Comparison of ENCODE assay signal across 16 cellular contexts in genomic region chr1:169133228-169133576, GRCh38. TPM values are rescaled to one million over a fixed set of nuclear protein-coding genes. Genes with fewer than 3 reads are reported as not detected.
DNase-seq lines count a peak whose midpoint lies in the region; ATAC-seq, FAIRE-seq and TF ChIP-seq lines count a peak whose summit lies in the region.
"Had no signal": no experiment of that assay in that cellular context is flagged by ENCODE, and none has a peak within 500 bp of the region (broad histone marks: within the 10 kb centered on the region; RNA-seq: fewer than 3 reads in every experiment).

No MANE protein-coding gene starts in this region.

- H2AFZ ChIP-seq in mesenchymal stem cell (ENCODE audit: low read depth, low read length): no peak overlapping the region
- H2AFZ ChIP-seq: GM23338 had no signal

- no peak overlapping the region for H3K14ac ChIP-seq in mesenchymal stem cell (ENCODE audit: low read length in 2 of 2)

- peak overlapping the region in 3 of 5 experiments; percentile 60 to 70 (median 61) for H3K27ac Mint-ChIP-seq in brain

- CTCF ChIA-PET in GM10248 (lab: Yijun Ruan, JAX): interaction anchor here (0.7 to 1.4 kb wide), 7 partner anchors 9 to 790 kb away, joined by 3 to 7 read pairs (median 3); no protein-coding TSS in a partner anchor

- TF ChIP-seq CTCF in brain (conservative IDR thresholded peaks at IDR 0.05): no peak
- TF ChIP-seq CTCF in gastrocnemius medialis (IDR thresholded peaks at IDR 0.05 in 4 of 5, conservative IDR thresholded peaks at IDR 0.05 in 1 of 5): no peak
- TF ChIP-seq CTCF in GM10248 (IDR thresholded peaks at IDR 0.05; ENCODE audit: control extremely low read depth, extremely low read depth, low read depth, missing control alignments): no peak
- no peak for TF ChIP-seq CTCF in transverse colon (IDR thresholded peaks at IDR 0.05)

- POLR2A ChIA-PET in GM10248 (lab: Yijun Ruan, JAX): no interaction called here

- H3K9ac ChIP-seq in mesenchymal stem cell (ENCODE audit: low read length): no peak overlapping the region
- H3K9ac ChIP-seq: BLaER1, SK-N-SH had no signal

- DNase-seq in GM12891 (ENCODE audit: insufficient read length, low spot score) (no peak), mesenchymal stem cell (peak; percentile 8), gastrocnemius medialis (no peak), GM10248 (ENCODE audit: extremely low spot score) (no peak), transverse colon (no peak), NCI-H345 treated with DMSO at 0.1 percent for 48 hours (lab: John Stamatoyannopoulos, UW; ENCODE audit: unreplicated experiment) (no peak)
- DNase-seq: CD4-positive, alpha-beta memory T cell; DMS79 treated with DMSO at 0.1 percent for 48 hours; NCI-H1105; NCI-H2081 treated with DMSO at 0.1 percent for 48 hours; SHP77 treated with DMSO at 0.1 percent for 48 hours; SK-N-SH had no signal

- H2BK12ac ChIP-seq in mesenchymal stem cell (ENCODE audit: low read length in 2 of 2): peak overlapping the region in 1 of 2 experiments; percentile 71

- no peaks in the 10 kb centered on the region for H3K9me3 Mint-ChIP-seq in brain
- H3K9me3 Mint-ChIP-seq: GM23338 had no signal

- H4K8ac ChIP-seq in mesenchymal stem cell (ENCODE audit: low read length): no peak overlapping the region

- in situ Hi-C loops in gastrocnemius medialis (cut with MboI; ENCODE audit: low sequenced_read_pairs in 4 of 4) (no loop called here), transverse colon (cut with MboI; ENCODE audit: low pct_ligation_motif_present in 1 of 4, low pct_unique_long_range_greater_than_20kb in 1 of 4, low sequenced_read_pairs in 3 of 4) (loop anchor here in 1 of 4 donors (25.0 kb wide), 1 partner anchor 521 kb away; no protein-coding TSS in a partner anchor)

- no peak overlapping the region for H3K4me3 Mint-ChIP-seq in brain
- H3K4me3 Mint-ChIP-seq: CD4-positive, alpha-beta memory T cell; GM23338 had no signal

- H3K36me3 Mint-ChIP-seq in brain: peaks cover 44% of the 10 kb centered on the region

- peaks cover 0 to 5% of the 10 kb centered on the region in 2 experiments for H3K36me3 ChIP-seq in mesenchymal stem cell (ENCODE audit: control insufficient read depth in 1 of 2, insufficient read depth in 2 of 2, low read depth in 1 of 2, low read length in 2 of 2)
- peaks cover 0 to 36% of the 10 kb centered on the region in 2 donors for H3K36me3 ChIP-seq in gastrocnemius medialis
- H3K36me3 ChIP-seq in transverse colon: peaks cover 0 to 28% (median 14%) of the 10 kb centered on the region in 4 donors

- H4K91ac ChIP-seq in mesenchymal stem cell (ENCODE audit: low read length): no peak overlapping the region

- H2BK120ac ChIP-seq in mesenchymal stem cell (ENCODE audit: low read depth, low read length): no peak overlapping the region

- H3K27ac ChIP-seq in mesenchymal stem cell (ENCODE audit: low read length, poor library complexity, severe bottlenecking) (no peak overlapping the region), gastrocnemius medialis (peak overlapping the region; percentile 7 to 65 (median 48)), transverse colon (peak overlapping the region in 1 of 4 donors; percentile 28)
- H3K27ac ChIP-seq: BLaER1 had no signal

- H2BK5ac ChIP-seq in mesenchymal stem cell (ENCODE audit: low read depth, low read length, poor library complexity, severe bottlenecking): no peak overlapping the region

- H2BK15ac ChIP-seq in mesenchymal stem cell (ENCODE audit: low read depth, poor library complexity, severe bottlenecking): no peak overlapping the region

- no peak overlapping the region for H3K23ac ChIP-seq in mesenchymal stem cell (ENCODE audit: low read length in 2 of 2)

- H3K4me2 ChIP-seq in mesenchymal stem cell (ENCODE audit: low read length, poor library complexity, severe bottlenecking): no peak overlapping the region
- H3K4me2 ChIP-seq: BLaER1, GM23338, SK-N-SH had no signal

- no peak overlapping the region for H3K18ac ChIP-seq in mesenchymal stem cell (ENCODE audit: low read depth in 1 of 2, low read length in 2 of 2)

- H3K4me1 ChIP-seq in mesenchymal stem cell (ENCODE audit: control insufficient read depth, insufficient read depth, low read depth, low read length) (peaks cover 4% of the 10 kb centered on the region), gastrocnemius medialis (peaks cover 0 to 12% of the 10 kb centered on the region in 2 donors), transverse colon (no peaks in the 10 kb centered on the region)

- H3K4me3 ChIP-seq in mesenchymal stem cell (ENCODE audit: insufficient read depth in 1 of 2, low read depth in 1 of 2, low read length in 2 of 2) (no peak overlapping the region), gastrocnemius medialis (no peak overlapping the region), transverse colon (no peak overlapping the region)
- H3K4me3 ChIP-seq: BLaER1, GM23338, K562 had no signal

- H3K9me3 ChIP-seq in mesenchymal stem cell (ENCODE audit: control insufficient read depth, low read length) (no peaks in the 10 kb centered on the region), gastrocnemius medialis (no peaks in the 10 kb centered on the region), transverse colon (no peaks in the 10 kb centered on the region)
- H3K9me3 ChIP-seq: BLaER1, SK-N-SH had no signal

- H3K27me3 ChIP-seq in mesenchymal stem cell (ENCODE audit: control insufficient read depth in 1 of 2, insufficient read depth in 1 of 2, low read length in 2 of 2) (no peaks in the 10 kb centered on the region), gastrocnemius medialis (no peaks in the 10 kb centered on the region), transverse colon (no peaks in the 10 kb centered on the region)
- H3K27me3 ChIP-seq: BLaER1 had no signal

- peak; percentile 5 for FAIRE-seq in GM12891 (lab: Jason Lieb, UNC)
- FAIRE-seq: K562 had no signal

- H2AK5ac ChIP-seq in mesenchymal stem cell (ENCODE audit: low read length, severe bottlenecking): no peak overlapping the region

- no peak for TF ChIP-seq EP300 in transverse colon (IDR thresholded peaks at IDR 0.05; ENCODE audit: low read depth)

- intact Hi-C loops in gastrocnemius medialis (cut with DNase I; ENCODE audit: low total_unique reads): no loop called here
- intact Hi-C loops in transverse colon (cut with DNase I; ENCODE audit: low total_unique reads): no loop called here

- H3K4me1 Mint-ChIP-seq in brain: peaks cover 15% of the 10 kb centered on the region

- TF ChIP-seq POLR2A in GM12891 (IDR thresholded peaks at IDR 0.05; ENCODE audit: low read depth, low read length): no peak
- TF ChIP-seq POLR2A in gastrocnemius medialis (IDR thresholded peaks at IDR 0.05): no peak
- no peak for TF ChIP-seq POLR2A in transverse colon (IDR thresholded peaks at IDR 0.05)

- peaks cover 2% of the 10 kb centered on the region for H3K79me1 ChIP-seq in mesenchymal stem cell (replicated peaks; ENCODE audit: low read length, poor library complexity, severe bottlenecking)

- no peak overlapping the region for H3K4ac ChIP-seq in mesenchymal stem cell (ENCODE audit: low read depth in 1 of 2, low read length in 2 of 2)

- no peak for ATAC-seq in gastrocnemius medialis
- ATAC-seq: K562 had no signal

- WGBS in mesenchymal stem cell: 97% methylated on average over 5 of the region's 5 CpGs
- WGBS in transverse colon (ENCODE audit: low coverage in 1 of 2), 2 donors: 71 to 72% methylated on average over 3 to 5 of the region's 5 CpGs

- no peaks in the 10 kb centered on the region for H3K27me3 Mint-ChIP-seq in brain
- H3K27me3 Mint-ChIP-seq: CD4-positive, alpha-beta memory T cell had no signal

TF ChIP-seq in GM12891, 5 proteins besides CTCF, POLR2A, EP300 and RAD21:
- TF ChIP-seq PAX5 (IDR thresholded peaks at IDR 0.05; ENCODE audit: insufficient read depth, low read length, severe bottlenecking) (no peak), POU2F2 (IDR thresholded peaks at IDR 0.05; ENCODE audit: low read depth, low read length) (no peak), TAF1 (IDR thresholded peaks at IDR 0.05; ENCODE audit: low read depth, low read length) (no peak), SPI1 (IDR thresholded peaks at IDR 0.05; ENCODE audit: low read depth, low read length) (no peak), POLR2AphosphoS5 (IDR thresholded peaks at IDR 0.05; ENCODE audit: low read depth, low read length) (no peak)

RNA-seq across cellular contexts. Expression of gene ATP1B1, which starts 26.7 kb away (rescaled TPM):
- 14.9 TPM for polyA plus RNA-seq in GM12891 (2012; ENCODE audit: low read depth, missing spikeins)
- 114 TPM for polyA plus RNA-seq in brain (ENCODE audit: insufficient read depth, low read depth, low replicate concordance)
- polyA plus RNA-seq in mesenchymal stem cell (2013, experiment 1 of 2): 59.9 TPM
- 62.4 TPM for polyA plus RNA-seq in mesenchymal stem cell (2013, experiment 2 of 2)
- total RNA-seq in gastrocnemius medialis: 100 to 1,000 TPM; 111 to 377 (median 324) TPM
- total RNA-seq in transverse colon: 100 to 1,000 TPM in 3 of 4 donors, 10 to 100 TPM in 1; 82.8 to 493 (median 375) TPM
